In the genomic region with DNA sequence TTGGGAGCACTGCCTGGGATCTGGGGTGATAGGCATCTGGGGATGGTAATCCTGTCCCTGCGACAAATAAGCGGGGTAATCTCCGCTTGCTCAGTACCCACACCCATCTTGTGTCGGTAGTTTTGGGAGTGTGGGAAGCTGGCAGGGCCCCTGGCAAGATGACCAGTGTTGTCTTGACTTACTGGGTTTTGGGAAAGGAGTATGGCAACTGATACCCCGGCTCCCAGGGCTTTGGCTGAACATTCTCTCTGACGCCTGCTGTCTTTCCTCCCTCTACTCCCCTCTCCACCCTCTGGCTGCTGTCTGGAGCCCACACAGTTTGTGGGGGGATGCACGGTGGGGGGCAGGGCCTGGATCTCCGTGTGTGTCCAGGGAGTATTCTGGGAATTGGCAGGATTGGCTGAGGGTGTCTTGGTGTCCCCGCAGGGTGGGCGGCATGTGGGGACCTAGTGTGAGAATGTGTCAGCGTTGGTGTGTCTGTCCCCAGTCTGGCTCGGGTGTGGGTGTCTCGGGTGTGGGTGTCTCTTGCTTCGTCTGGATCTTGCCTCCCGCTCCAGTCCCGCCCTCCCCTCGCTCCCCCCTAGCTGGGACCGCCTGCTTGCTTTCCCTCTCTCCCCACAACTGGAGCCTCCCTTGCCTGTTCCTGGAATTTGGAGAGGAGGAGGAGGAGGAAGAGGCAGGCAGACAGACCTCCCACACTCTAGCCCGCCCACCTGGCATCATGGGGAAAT, we compare ENCODE assay signal across 8 cellular contexts. TPM values are rescaled to one million over a fixed set of nuclear protein-coding genes. Genes with fewer than 3 reads are reported as not detected.
DNase-seq lines count a peak whose midpoint lies in the region; ATAC-seq and TF ChIP-seq lines count a peak whose summit lies in the region.

No MANE protein-coding gene starts in this region.

- H3K4me3 Mint-ChIP-seq in CD14-positive monocyte, result peak overlapping the region; percentile 99
- H3K4me3 Mint-ChIP-seq in chondrocyte (ENCODE audit: unreplicated experiment), result peak overlapping the region; percentile 95
- peak overlapping the region; percentile 94 for H3K4me3 Mint-ChIP-seq in natural killer cell

- ATAC-seq in PC-3 (no peak), natural killer cell (no peak), HG03108 (IDR thresholded peaks at IDR 0.05; ENCODE audit: unreplicated experiment) (no peak), HG03442 (IDR thresholded peaks at IDR 0.05; ENCODE audit: unreplicated experiment) (no peak), HG03139 (IDR thresholded peaks at IDR 0.05; ENCODE audit: unreplicated experiment) (no peak), HG03565 (IDR thresholded peaks at IDR 0.05; ENCODE audit: unreplicated experiment) (no peak)

- no peak overlapping the region for H3K9ac ChIP-seq in PC-3 (ENCODE audit: low read length)

- H3K27ac ChIP-seq in PC-3 (ENCODE audit: low read length), result no peak overlapping the region

- H3K9me3 ChIP-seq in PC-3 (ENCODE audit: low read length), result no peaks in the 10 kb centered on the region

- H3K79me2 ChIP-seq in PC-3 (ENCODE audit: low read length), result peaks cover 80% of the 10 kb centered on the region

- H3K27ac Mint-ChIP-seq in CD14-positive monocyte (peak overlapping the region; percentile 99 to 100 (median 100)), chondrocyte (ENCODE audit: unreplicated experiment) (peak overlapping the region; percentile 99), natural killer cell (peak overlapping the region; percentile 99)

- BruUV-seq in PC-3 (replicated peaks; lab: Mats Ljungman, UMichigan), result no TSS peak

- H3F3A ChIP-seq in PC-3 (ENCODE audit: low read length, unreplicated experiment), result no peaks in the 10 kb centered on the region

- peaks cover 0 to 5% (median 0%) of the 10 kb centered on the region in 7 donors for H3K9me3 Mint-ChIP-seq in CD14-positive monocyte
- H3K9me3 Mint-ChIP-seq in chondrocyte (ENCODE audit: low read depth), result no peaks in the 10 kb centered on the region
- H3K9me3 Mint-ChIP-seq in natural killer cell, result no peaks in the 10 kb centered on the region

- no peak for TF ChIP-seq CTCF in CD14-positive monocyte (IDR thresholded peaks at IDR 0.05)
- TF ChIP-seq CTCF in PC-3 (conservative IDR thresholded peaks at IDR 0.05; ENCODE audit: low read depth, low read length), result no peak
- TF ChIP-seq CTCF in chondrocyte (IDR thresholded peaks at IDR 0.05), result no peak
- TF ChIP-seq CTCF in natural killer cell (IDR thresholded peaks at IDR 0.05), result no peak

- peaks cover 58% of the 10 kb centered on the region for H3K4me1 ChIP-seq in PC-3 (ENCODE audit: insufficient read depth, low read length)

- H3K36me3 Mint-ChIP-seq in CD14-positive monocyte, result peaks cover 17 to 47% of the 10 kb centered on the region in 2 donors
- no peaks in the 10 kb centered on the region for H3K36me3 Mint-ChIP-seq in chondrocyte (ENCODE audit: low read depth)
- no peaks in the 10 kb centered on the region for H3K36me3 Mint-ChIP-seq in natural killer cell

- H3K4me3 ChIP-seq in PC-3 (ENCODE audit: low read length), result peak overlapping the region; percentile 99; the same call in 1 of the 2 replicates

- DNase-seq in CD14-positive monocyte (ENCODE audit: low spot score), result no peak
- no peak for DNase-seq in PC-3
- DNase-seq in chondrocyte (ENCODE audit: low spot score), result peak; percentile 86
- DNase-seq in natural killer cell, result peak; percentile 60

- intact Hi-C loops in CD14-positive monocyte (cut with micrococcal nuclease), result loop anchor here in 1 of 2 donors (5.0 kb wide), 1 partner anchor 224 kb away; no protein-coding TSS in a partner anchor
- intact Hi-C loops in PC-3 (cut with micrococcal nuclease), result no loop called here
- intact Hi-C loops in natural killer cell (cut with micrococcal nuclease), result loop anchor here (5.0 kb wide), 2 partner anchors 221 to 554 kb away; no protein-coding TSS in a partner anchor

- peak overlapping the region; percentile 93 for H3K4me2 ChIP-seq in PC-3 (ENCODE audit: low read length)

- CTCF ChIA-PET in PC-3 (lab: Charles Lee), result no interaction called here

- H3K27me3 Mint-ChIP-seq in CD14-positive monocyte (ENCODE audit: low read depth in 3 of 3) (peaks cover 0 to 11% (median 5%) of the 10 kb centered on the region in 3 donors), chondrocyte (ENCODE audit: low read depth) (no peaks in the 10 kb centered on the region), natural killer cell (ENCODE audit: low read depth in 2 of 2) (no peaks in the 10 kb centered on the region)

- no peaks in the 10 kb centered on the region for H3K27me3 ChIP-seq in PC-3 (ENCODE audit: low read length)

- no peak overlapping the region for H2AFZ ChIP-seq in PC-3 (ENCODE audit: low read length)

- peaks cover 10% of the 10 kb centered on the region; the same call in 1 of the 2 replicates for H4K20me1 ChIP-seq in PC-3 (ENCODE audit: low read length)

- H3K36me3 ChIP-seq in PC-3 (ENCODE audit: low read depth, low read length), result no peaks in the 10 kb centered on the region

- H3K4me1 Mint-ChIP-seq in CD14-positive monocyte (peaks cover 64% of the 10 kb centered on the region), chondrocyte (ENCODE audit: low read depth) (peaks cover 84% of the 10 kb centered on the region), natural killer cell (peaks cover 78 to 91% of the 10 kb centered on the region in 2 donors)

- POLR2A ChIA-PET in PC-3 (lab: Charles Lee; ENCODE audit: unreplicated experiment), result no interaction called here

- no peaks in the 10 kb centered on the region for H3K9me2 ChIP-seq in PC-3 (replicated peaks; ENCODE audit: low read length)

RNA-seq across cellular contexts. Expression of gene RARA, which starts 12.0 kb away (rescaled TPM):
- polyA plus RNA-seq in CD14-positive monocyte, result 10 to 100 TPM; 14.9 to 29.4 TPM
- total RNA-seq in PC-3 (2014; rRNA removed), result 19.6 and 23.8 TPM in 2 replicates
- 59.2 to 65.7 TPM (median 61.2 TPM) in 3 replicates for total RNA-seq in chondrocyte
- total RNA-seq in natural killer cell, result 10 to 100 TPM; 75.9 to 94.6 (median 79.1) TPM

RNA-seq across cellular contexts. Expression of gene CDC6, which starts 33.3 kb away (rescaled TPM):
- under 1 TPM in 1 of 2 donors, not detected in 1; 0.11 TPM for polyA plus RNA-seq in CD14-positive monocyte
- total RNA-seq in PC-3 (2014; rRNA removed) (48.9 and 58.3 TPM in 2 replicates), chondrocyte (8.5 to 33.1 TPM (median 9.9 TPM) in 3 replicates), natural killer cell (1 to 10 TPM; 3.4 to 4.9 (median 3.8) TPM)

RNA-seq across cellular contexts. Expression of gene GJD3, which starts 43.6 kb away (rescaled TPM):
- polyA plus RNA-seq in CD14-positive monocyte, result not detected
- total RNA-seq in PC-3 (2014; rRNA removed) (not detected in 2 replicates), chondrocyte (0.32 to 0.41 TPM in 2 of 3 replicates, not detected in the other), natural killer cell (not detected)

Comparison
In these comparisons a context has a peak if more than half of its experiments do, and no peak if none do; other contexts are left out.
1. DNase-seq: peak in chondrocyte (single experiment) and natural killer cell (single experiment); none in CD14-positive monocyte (single experiment) and PC-3 (single experiment).
2. Peak in every context shown above with its lines, with median percentiles within 50 percentile points of each other: H3K27ac Mint-ChIP-seq and H3K4me3 Mint-ChIP-seq.